In genomic region chr22:28154856-28155255, GRCh38 we compare ENCODE assay signal across 25 cellular contexts.
DNase-seq lines count a peak whose midpoint lies in the region; ATAC-seq and TF ChIP-seq lines count a peak whose summit lies in the region.
"Had no signal": no experiment of that assay in that cellular context is flagged by ENCODE, and none has a peak within 500 bp of the region (broad histone marks: within the 10 kb centered on the region; RNA-seq: fewer than 3 reads in every experiment).

No MANE protein-coding gene starts in this region.

- H3K36me3 ChIP-seq in GM23248 (ENCODE audit: low read depth), result no peaks in the 10 kb centered on the region
- no peaks in the 10 kb centered on the region for H3K36me3 ChIP-seq in brain microvascular endothelial cell (replicated peaks)
- no peaks in the 10 kb centered on the region for H3K36me3 ChIP-seq in Caco-2 (ENCODE audit: control insufficient read depth, insufficient read depth, low read length)

- DNase-seq in AG04450 (ENCODE audit: low read depth, low spot score) (peak; percentile 15), GM23248 (peak; percentile 41), brain microvascular endothelial cell (peak; percentile 9), iris pigment epithelial cell (ENCODE audit: low read depth) (peak; percentile 64), NCI-H2107 treated with DMSO at 0.1 percent for 48 hours (lab: John Stamatoyannopoulos, UW; ENCODE audit: unreplicated experiment) (no peak), Caco-2 (no peak)
- DNase-seq: 8988T; C1 segment of cervical spinal cord; CD4-positive, alpha-beta memory T cell; COR-L47; DMS 273 treated with DMSO at 0.1 percent for 48 hours; DMS79; NCI-H1092; NCI-H1436; NCI-H187; NCI-H2081 treated with DMSO at 0.1 percent for 48 hours; NCI-H2171 treated with DMSO at 0.1 percent for 48 hours; NCI-H446; NCI-H524 treated with DMSO at 0.1 percent for 48 hours; NCI-H774; PC-3 had no signal

- H4K20me1 ChIP-seq in GM23248 (ENCODE audit: insufficient read depth), result no peaks in the 10 kb centered on the region

- peaks cover 7% of the 10 kb centered on the region for H3K4me1 Mint-ChIP-seq in Caco-2 (ENCODE audit: low read depth, unreplicated experiment)
- H3K4me1 Mint-ChIP-seq: CD4-positive, alpha-beta memory T cell had no signal

- H3K9me3 ChIP-seq in AG04450 (ENCODE audit: control insufficient read depth, insufficient read depth, low read length), result no peaks in the 10 kb centered on the region
- no peaks in the 10 kb centered on the region for H3K9me3 ChIP-seq in GM23248 (ENCODE audit: low read depth)
- H3K9me3 ChIP-seq in Caco-2, result no peaks in the 10 kb centered on the region

- no peaks in the 10 kb centered on the region for H3K9me2 ChIP-seq in GM23248 (ENCODE audit: insufficient read depth)

- H3K27me3 ChIP-seq in AG04450 (ENCODE audit: control insufficient read depth, insufficient read depth, low read length) (no peaks in the 10 kb centered on the region), GM23248 (replicated peaks; ENCODE audit: insufficient read depth) (no peaks in the 10 kb centered on the region), brain microvascular endothelial cell (replicated peaks) (no peaks in the 10 kb centered on the region), Caco-2 (replicated peaks; ENCODE audit: control insufficient read depth, insufficient read depth, low read length) (no peaks in the 10 kb centered on the region)

- H3K27ac ChIP-seq in AG04450 (ENCODE audit: low read depth, low read length) (no peak overlapping the region), GM23248 (no peak overlapping the region), brain microvascular endothelial cell (no peak overlapping the region)
- H3K27ac ChIP-seq: KMS-11 had no signal

- H3K4me2 ChIP-seq in GM23248 (ENCODE audit: unreplicated experiment), result no peak overlapping the region
- H3K4me2 ChIP-seq: KMS-11 had no signal

- H3K9me3 Mint-ChIP-seq in Caco-2 (ENCODE audit: unreplicated experiment), result peaks cover 12% of the 10 kb centered on the region

- POLR2A ChIA-PET in AG04450 (lab: Yijun Ruan, JAX) (no interaction called here), Caco-2 (lab: Charles Lee) (no interaction called here)

- no peak overlapping the region for H3K27ac Mint-ChIP-seq in Caco-2 (ENCODE audit: unreplicated experiment)
- H3K27ac Mint-ChIP-seq: CD4-positive, alpha-beta memory T cell had no signal

- intact Hi-C loops in Caco-2 (cut with micrococcal nuclease; ENCODE audit: unreplicated experiment), result no loop called here

- no peak overlapping the region for H3K9ac ChIP-seq in GM23248
- H3K9ac ChIP-seq: KMS-11 had no signal

- H3K4me1 ChIP-seq in GM23248 (ENCODE audit: insufficient read depth) (peaks cover 10% of the 10 kb centered on the region), Caco-2 (no peaks in the 10 kb centered on the region)

- peaks cover 32% of the 10 kb centered on the region for H3K79me2 ChIP-seq in GM23248 (ENCODE audit: insufficient read depth)

- H2AFZ ChIP-seq in GM23248, result no peak overlapping the region

- in situ Hi-C loops in GM23248 (cut with MboI) (no loop called here), brain microvascular endothelial cell (cut with HindIII; ENCODE audit: low pct_ligation_motif_present, low sequenced_read_pairs) (no loop called here)

- no TSS peak for BruUV-seq in Caco-2 (replicated peaks; lab: Mats Ljungman, UMichigan)

- no peak overlapping the region for H3K4me3 Mint-ChIP-seq in Caco-2 (ENCODE audit: unreplicated experiment)
- H3K4me3 Mint-ChIP-seq: CD4-positive, alpha-beta memory T cell had no signal

- no peaks in the 10 kb centered on the region for H3F3A ChIP-seq in GM23248 (ENCODE audit: insufficient read depth)

- peaks cover 5% of the 10 kb centered on the region for H3K36me3 Mint-ChIP-seq in Caco-2 (ENCODE audit: insufficient read depth, unreplicated experiment)
- H3K36me3 Mint-ChIP-seq: CD4-positive, alpha-beta memory T cell had no signal

- TF ChIP-seq CTCF in AG04450 (IDR thresholded peaks at IDR 0.05; ENCODE audit: low read depth, low read length), result no peak
- no peak for TF ChIP-seq CTCF in brain microvascular endothelial cell (IDR thresholded peaks at IDR 0.05; ENCODE audit: low read depth, low read length, missing control alignments)
- no peak for TF ChIP-seq CTCF in Caco-2 (IDR thresholded peaks at IDR 0.05; ENCODE audit: insufficient read depth in 1 of 2, low read depth in 1 of 2, low read length in 1 of 2, severe bottlenecking in 1 of 2, unreplicated experiment in 1 of 2)

- peaks cover 10% of the 10 kb centered on the region for H3K27me3 Mint-ChIP-seq in Caco-2 (ENCODE audit: insufficient read depth, unreplicated experiment)

- H3K4me3 ChIP-seq in AG04450 (ENCODE audit: low read depth, low read length) (no peak overlapping the region), GM23248 (no peak overlapping the region), brain microvascular endothelial cell (ENCODE audit: low read depth, low read length) (no peak overlapping the region), Caco-2 (ENCODE audit: low read depth, low read length) (no peak overlapping the region)

- WGBS in GM23248 (ENCODE audit: low coverage in 1 of 2, low lambda C conversion rate in 2 of 2, missing lambda C conversion rate in 2 of 2), 2 experiments, result 78 to 86% methylated on average over 2 of the region's 2 CpGs

- ATAC-seq in GM19023 (IDR thresholded peaks at IDR 0.05; ENCODE audit: unreplicated experiment), result no peak
- ATAC-seq in GM21576 (IDR thresholded peaks at IDR 0.05; ENCODE audit: unreplicated experiment), result no peak
- ATAC-seq: HCT116, PC-3 had no signal

- CTCF ChIA-PET in AG04450 (lab: Charles Lee), result no interaction called here
- CTCF ChIA-PET in Caco-2 (lab: Charles Lee), result no interaction called here

Comparison
In these comparisons a context has a peak if more than half of its experiments do, and no peak if none do; other contexts are left out.
1. DNase-seq: peak in AG04450 (single experiment), GM23248 (single experiment), brain microvascular endothelial cell (single experiment) and iris pigment epithelial cell (single experiment); none in NCI-H2107 treated with DMSO at 0.1 percent for 48 hours (single experiment) and Caco-2 (0 of 2).